ENCODE assay signal across 18 cellular contexts in the genomic region with DNA sequence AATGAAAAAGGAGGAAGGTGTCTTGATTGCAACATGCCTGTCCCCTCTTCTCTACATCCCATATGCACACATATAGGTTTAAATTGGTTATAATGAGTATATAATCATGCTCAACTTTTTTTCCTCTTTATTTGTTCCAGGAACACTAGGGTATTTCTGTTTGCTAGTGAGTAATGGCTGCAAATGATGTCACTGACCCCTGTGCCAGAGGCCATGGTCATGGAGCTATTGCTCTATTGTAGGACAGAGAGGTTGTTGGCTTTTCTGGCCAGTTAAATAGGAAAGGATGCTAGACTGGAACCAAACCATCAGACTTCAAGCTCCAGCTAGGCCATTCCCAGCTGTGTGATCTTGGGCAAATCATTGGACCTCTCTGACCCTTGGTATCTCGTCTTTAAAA. TPM values are rescaled to one million over a fixed set of nuclear protein-coding genes. Genes with fewer than 3 reads are reported as not detected.
DNase-seq lines count a peak whose midpoint lies in the region; ATAC-seq, FAIRE-seq and TF ChIP-seq lines count a peak whose summit lies in the region.
"Had no signal": no experiment of that assay in that cellular context is flagged by ENCODE, and none has a peak within 500 bp of the region (broad histone marks: within the 10 kb centered on the region; RNA-seq: fewer than 3 reads in every experiment).

No MANE protein-coding gene starts in this region.

- no peaks in the 10 kb centered on the region for H3K9me3 ChIP-seq in CD8-positive, alpha-beta memory T cell (ENCODE audit: low read length)
- H3K9me3 ChIP-seq in HepG2 (ENCODE audit: low read length): no peaks in the 10 kb centered on the region
- H3K9me3 ChIP-seq: SJCRH30 had no signal

- H3K27ac ChIP-seq in CD8-positive, alpha-beta memory T cell (ENCODE audit: low read depth, low read length): no peak overlapping the region
- H3K27ac ChIP-seq in HepG2 (ENCODE audit: extremely low read length, insufficient read depth, low read length): no peak overlapping the region
- H3K27ac ChIP-seq: C4-2B, SJCRH30 had no signal

- no peaks in the 10 kb centered on the region for H3K27me3 Mint-ChIP-seq in CD8-positive, alpha-beta memory T cell
- no peaks in the 10 kb centered on the region for H3K27me3 Mint-ChIP-seq in activated CD4-positive, alpha-beta memory T cell treated with anti-CD3 and anti-CD28 coated beads for 36 hours

- peaks cover 80% of the 10 kb centered on the region for H3K79me2 ChIP-seq in HepG2 (ENCODE audit: insufficient read depth, low read length)

- intact Hi-C loops in activated CD4-positive, alpha-beta memory T cell treated with anti-CD3 and anti-CD28 coated beads for 36 hours (cut with micrococcal nuclease): no loop called here
- intact Hi-C loops in HepG2 (cut with micrococcal nuclease; ENCODE audit: unreplicated experiment): no loop called here

- H3K9ac ChIP-seq in HepG2 (ENCODE audit: insufficient read depth, low read depth, low read length): no peak overlapping the region

- H3K36me3 Mint-ChIP-seq in CD8-positive, alpha-beta memory T cell: peaks cover 0 to 42% (median 8%) of the 10 kb centered on the region in 3 donors
- peaks cover 7% of the 10 kb centered on the region for H3K36me3 Mint-ChIP-seq in activated CD4-positive, alpha-beta memory T cell treated with anti-CD3 and anti-CD28 coated beads for 36 hours

- POLR2A ChIA-PET in CD8-positive, alpha-beta memory T cell (lab: Charles Lee): interaction anchor here (0.7 kb wide), 1 partner anchor 33 kb away, joined by 5 read pairs; no protein-coding TSS in a partner anchor
- POLR2A ChIA-PET in activated CD4-positive, alpha-beta memory T cell treated with anti-CD3 and anti-CD28 coated beads for 36 hours (lab: Charles Lee): no interaction called here
- POLR2A ChIA-PET in HepG2 (lab: Yijun Ruan, JAX): interaction anchor here (0.6 to 2.3 kb wide), 3 partner anchors 8 to 26 kb away, joined by 3 to 6 read pairs (median 4); no protein-coding TSS in a partner anchor

- H2AFZ ChIP-seq in HepG2 (ENCODE audit: low read length): no peak overlapping the region

- ATAC-seq in HepG2 (peak; percentile 84), GM21737 (IDR thresholded peaks at IDR 0.05; ENCODE audit: unreplicated experiment) (no peak), GM18511 (IDR thresholded peaks at IDR 0.05; ENCODE audit: unreplicated experiment) (no peak)
- ATAC-seq: right cardiac atrium had no signal

- TF ChIP-seq EP300 in HepG2 (IDR thresholded peaks at IDR 0.05; ENCODE audit: low read depth in 2 of 2, low read length in 2 of 2): peak in 1 of 2 experiments; percentile 39; a peak in 1 of 4 replicates
- TF ChIP-seq EP300 in HepG2 (CRISPR knock-in tag; IDR thresholded peaks at IDR 0.05; ENCODE audit: borderline replicate concordance): no peak

- WGBS in HepG2 (ENCODE audit: low lambda C conversion rate): 96% methylated on average over 1 of the region's 1 CpG

- no peak overlapping the region for H3K4me2 ChIP-seq in HepG2 (ENCODE audit: low read depth, low read length)

- no peak for TF ChIP-seq CTCF in HepG2 (CRISPR knock-in tag; IDR thresholded peaks at IDR 0.05)

- no peaks in the 10 kb centered on the region for H3K27me3 ChIP-seq in CD8-positive, alpha-beta memory T cell (ENCODE audit: insufficient read depth, low read length, poor library complexity, severe bottlenecking)
- H3K27me3 ChIP-seq in HepG2 (ENCODE audit: control insufficient read depth in 1 of 2, insufficient read depth in 2 of 2, low read length in 2 of 2): no peaks in the 10 kb centered on the region
- H3K27me3 ChIP-seq: dorsolateral prefrontal cortex, SJCRH30 had no signal

- peak overlapping the region; percentile 65 to 98 (median 92) for H3K27ac Mint-ChIP-seq in CD8-positive, alpha-beta memory T cell
- peak overlapping the region; percentile 72 for H3K27ac Mint-ChIP-seq in activated CD4-positive, alpha-beta memory T cell treated with anti-CD3 and anti-CD28 coated beads for 36 hours

- CTCF ChIA-PET in CD8-positive, alpha-beta memory T cell (lab: Charles Lee): interaction anchor here (15.1 kb wide), 1 partner anchor 8 kb away, joined by 208 read pairs; a partner anchor contains a TSS
- CTCF ChIA-PET in activated CD4-positive, alpha-beta memory T cell treated with anti-CD3 and anti-CD28 coated beads for 36 hours (lab: Charles Lee): interaction anchor here (1.5 to 14.9 kb wide), 4 partner anchors 7 to 197 kb away, joined by 4 to 263 read pairs (median 14); a partner anchor contains a TSS
- CTCF ChIA-PET in HepG2 (lab: Yijun Ruan, JAX; ENCODE audit: low intra/inter-chr PET ratio, low total read pairs): no interaction called here

- BruUV-seq in HepG2 (replicated peaks; lab: Mats Ljungman, UMichigan): no TSS peak

- no peak for TF ChIP-seq POLR2A in HepG2 (IDR thresholded peaks at IDR 0.05; ENCODE audit: insufficient read depth in 1 of 2, low read depth in 2 of 2, low read length in 2 of 2)

- H3K4me1 ChIP-seq in CD8-positive, alpha-beta memory T cell (ENCODE audit: insufficient read depth, low read length): peaks cover 88% of the 10 kb centered on the region
- H3K4me1 ChIP-seq in HepG2 (ENCODE audit: insufficient read depth, low read length): peaks cover 59% of the 10 kb centered on the region
- H3K4me1 ChIP-seq: SJCRH30 had no signal

- peak overlapping the region in 6 of 7 donors; percentile 19 to 86 (median 55) for H3K4me3 Mint-ChIP-seq in CD8-positive, alpha-beta memory T cell
- H3K4me3 Mint-ChIP-seq in activated CD4-positive, alpha-beta memory T cell treated with anti-CD3 and anti-CD28 coated beads for 36 hours: no peak overlapping the region
- H3K4me3 Mint-ChIP-seq: neural crest cell had no signal

- peaks cover 83 to 96% (median 93%) of the 10 kb centered on the region in 3 donors for H3K4me1 Mint-ChIP-seq in CD8-positive, alpha-beta memory T cell
- H3K4me1 Mint-ChIP-seq in activated CD4-positive, alpha-beta memory T cell treated with anti-CD3 and anti-CD28 coated beads for 36 hours (ENCODE audit: low read depth): peaks cover 82% of the 10 kb centered on the region

- peak; percentile 51 for DNase-seq in CD1c-positive myeloid dendritic cell (ENCODE audit: extremely low spot score)
- no peak for DNase-seq in CD8-positive, alpha-beta memory T cell
- DNase-seq in activated CD4-positive, alpha-beta memory T cell treated with anti-CD3 and anti-CD28 coated beads for 36 hours: no peak
- DNase-seq in HepG2 (ENCODE audit: low spot score): peak; percentile 73
- DNase-seq in NK-92 treated with Interleukin-12 subunit alpha and Interleukin-12 subunit beta, amount 100 ng/mL, for 24 hours (lab: John Stamatoyannopoulos, UW): no peak
- no peak for DNase-seq in AG20443 (ENCODE audit: low spot score)
- DNase-seq: dorsolateral prefrontal cortex; EL; hippocampal formation; NCI-H2081; NCI-H82; right cardiac atrium; SJCRH30; stimulated activated CD4-positive, alpha-beta T cell treated with anti-CD3 and anti-CD28 coated beads, Interleukin-2, amount 100 ng/mL, for 48 hours had no signal

- no peak for TF ChIP-seq RAD21 in HepG2 (CRISPR knock-in tag; IDR thresholded peaks at IDR 0.05)

- FAIRE-seq in HepG2 (lab: Jason Lieb, UNC): peak; percentile 68

- H4K20me1 ChIP-seq in HepG2 (ENCODE audit: insufficient read depth, low read length): no peaks in the 10 kb centered on the region

- H3K36me3 ChIP-seq in CD8-positive, alpha-beta memory T cell (ENCODE audit: insufficient read depth, low read length): no peaks in the 10 kb centered on the region
- peaks cover 0 to 2% of the 10 kb centered on the region in 2 experiments; a peak in 3 of 5 replicates for H3K36me3 ChIP-seq in HepG2 (replicated peaks in 1 of 2; ENCODE audit: control insufficient read depth in 1 of 2, insufficient read depth in 2 of 2, low read length in 2 of 2)
- H3K36me3 ChIP-seq: SJCRH30 had no signal

- in situ Hi-C loops in HepG2 (cut with HindIII; ENCODE audit: extremely low pct_ligation_motif_present, low pct_unique_long_range_greater_than_20kb): no loop called here

- H3K9me3 Mint-ChIP-seq in CD8-positive, alpha-beta memory T cell: no peaks in the 10 kb centered on the region
- no peaks in the 10 kb centered on the region for H3K9me3 Mint-ChIP-seq in activated CD4-positive, alpha-beta memory T cell treated with anti-CD3 and anti-CD28 coated beads for 36 hours
- H3K9me3 Mint-ChIP-seq: neural crest cell had no signal

- no peak overlapping the region for H3K4me3 ChIP-seq in CD8-positive, alpha-beta memory T cell (ENCODE audit: low read length)
- no peak overlapping the region for H3K4me3 ChIP-seq in HepG2 (replicated peaks in 1 of 3; ENCODE audit: insufficient read depth in 1 of 3, low read depth in 2 of 3, low read length in 3 of 3)
- H3K4me3 ChIP-seq: dorsolateral prefrontal cortex, SJCRH30 had no signal

TF ChIP-seq in HepG2, 621 proteins besides CTCF, POLR2A, EP300 and RAD21 (continues in another document):
- TF ChIP-seq GATAD2A (CRISPR knock-in tag; IDR thresholded peaks at IDR 0.05): peak; percentile 71; the same call in 1 of the 2 replicates

RNA-seq across cellular contexts. Expression of a gene that starts 9.5 kb away (rescaled TPM):
- 10 to 100 TPM; 55.1 to 56.6 TPM for total RNA-seq in CD8-positive, alpha-beta memory T cell
- 110 TPM for polyA plus RNA-seq in CD8-positive, alpha-beta memory T cell
- total RNA-seq in activated CD4-positive, alpha-beta memory T cell treated with anti-CD3 and anti-CD28 coated beads for 36 hours: 10 to 100 TPM; 28.0 to 31.5 TPM
- 23.1 and 32.8 TPM in 2 replicates for total RNA-seq in HepG2 (2016; rRNA removed; fragmentation: Illumina TruSeq; extraction: Trizol)
- 4.0 TPM in 2 replicates for total RNA-seq in HepG2 (2016; cell fraction: cytosol; rRNA removed; fragmentation: Illumina TruSeq; extraction: Trizol; ENCODE audit: low read depth)
- total RNA-seq in HepG2 (2016; cell fraction: insoluble cytoplasmic fraction; rRNA removed; fragmentation: Illumina TruSeq; extraction: Trizol): 21.8 and 28.1 TPM in 2 replicates
- total RNA-seq in HepG2 (2016; cell fraction: membrane; rRNA removed; fragmentation: Illumina TruSeq; extraction: Trizol): 17.0 and 18.1 TPM in 2 replicates
- total RNA-seq in HepG2 (2016; cell fraction: nucleus; rRNA removed; fragmentation: Illumina TruSeq; extraction: Trizol): 24.9 and 26.4 TPM in 2 replicates
- polyA plus RNA-seq in HepG2 (2011; rRNA removed): 10.3 and 14.8 TPM in 2 replicates
- polyA plus RNA-seq in HepG2 (2011; cell fraction: cytosol; rRNA removed): 9.2 and 9.4 TPM in 2 replicates
- 10.3 and 12.6 TPM in 2 replicates for polyA plus RNA-seq in HepG2 (2011; cell fraction: nucleus; rRNA removed)
- polyA plus RNA-seq in HepG2 (2012): 9.0 and 10.3 TPM in 2 replicates
- 2.0 and 2.2 TPM in 2 replicates for polyA plus RNA-seq in HepG2 (2016; cell fraction: cytosol; fragmentation: Illumina TruSeq; extraction: Trizol; ENCODE audit: low read depth)
- polyA plus RNA-seq in HepG2 (2016; cell fraction: insoluble cytoplasmic fraction; fragmentation: Illumina TruSeq; extraction: Trizol; ENCODE audit: low read depth): 29.1 and 30.2 TPM in 2 replicates
- polyA plus RNA-seq in HepG2 (2016; cell fraction: membrane; fragmentation: Illumina TruSeq; extraction: Trizol; ENCODE audit: low read depth): 7.6 and 8.1 TPM in 2 replicates
- 19.5 and 19.8 TPM in 2 replicates for polyA plus RNA-seq in HepG2 (2016; cell fraction: nucleus; fragmentation: Illumina TruSeq; extraction: Trizol; ENCODE audit: insufficient read depth, low read depth)
- polyA minus RNA-seq in HepG2 (2011; rRNA and poly(A)+ RNA removed; ENCODE audit: low replicate concordance): 11.4 and 21.5 TPM in 2 replicates
- 14.4 and 17.7 TPM in 2 replicates for polyA minus RNA-seq in HepG2 (2011; cell fraction: cytosol; rRNA and poly(A)+ RNA removed)
- 21.6 and 31.8 TPM in 2 replicates for polyA minus RNA-seq in HepG2 (2011; cell fraction: nucleus; rRNA and poly(A)+ RNA removed)

Comparison
In these comparisons a context has a peak if more than half of its experiments do, and no peak if none do; other contexts are left out.
1. DNase-seq: peak in CD1c-positive myeloid dendritic cell (single experiment) and HepG2 (single experiment); none in CD8-positive, alpha-beta memory T cell (0 of 5), activated CD4-positive, alpha-beta memory T cell treated with anti-CD3 and anti-CD28 coated beads for 36 hours (single experiment), NK-92 treated with Interleukin-12 subunit alpha and Interleukin-12 subunit beta, amount 100 ng/mL, for 24 hours (single experiment) and AG20443 (single experiment).